In genomic region chr2:136005462-136006205, GRCh38 we compare ENCODE assay signal across 10 cellular contexts. TPM values are rescaled to one million over a fixed set of nuclear protein-coding genes. Genes with fewer than 3 reads are reported as not detected.
DNase-seq lines count a peak whose midpoint lies in the region; ATAC-seq and TF ChIP-seq lines count a peak whose summit lies in the region.
"Had no signal": no experiment of that assay in that cellular context is flagged by ENCODE, and none has a peak within 500 bp of the region (broad histone marks: within the 10 kb centered on the region; RNA-seq: fewer than 3 reads in every experiment).

No MANE protein-coding gene starts in this region.

- TF ChIP-seq CTCF in natural killer cell (IDR thresholded peaks at IDR 0.05) (no peak), stomach (IDR thresholded peaks at IDR 0.05) (no peak)

- no peak overlapping the region for H3K4me3 Mint-ChIP-seq in natural killer cell treated with Interleukin-12 subunit alpha and Interleukin-12 subunit beta and Interleukin-15 and Interleukin-18, amount 100 ng/mL, for 72 hours
- no peak overlapping the region for H3K4me3 Mint-ChIP-seq in natural killer cell
- H3K4me3 Mint-ChIP-seq in stimulated activated naive B cell treated with anti-CD40 and anti-IgM and Interleukin-4, amounts not matched to agents 10 μg/mL and 1 μg/mL and 100 μg/mL, for 72 hours, result no peak overlapping the region
- H3K4me3 Mint-ChIP-seq: activated naive CD4-positive, alpha-beta T cell treated with anti-CD3 and anti-CD28 coated beads, Interleukin-2, amount 10 ng/mL, durations not matched to agents 7 days and 5 days had no signal

- no peaks in the 10 kb centered on the region for H3K9me3 ChIP-seq in stomach

- intact Hi-C loops in natural killer cell (cut with micrococcal nuclease) (loop anchor here (5.0 to 10.0 kb wide), 3 partner anchors 51 to 369 kb away; no protein-coding TSS in a partner anchor), stomach (cut with DNase I; ENCODE audit: low total_unique reads) (no loop called here), left cardiac atrium (cut with DNase I) (no loop called here)

- TF ChIP-seq EP300 in stomach (IDR thresholded peaks at IDR 0.05), result no peak

- WGBS in stomach, 5 donors, result 62 to 77% (median 75%) methylated on average over 3 of the region's 3 CpGs

- peaks cover 0 to 5% of the 10 kb centered on the region in 2 donors for H3K27me3 Mint-ChIP-seq in natural killer cell treated with Interleukin-12 subunit alpha and Interleukin-12 subunit beta and Interleukin-15 and Interleukin-18, amount 100 ng/mL, for 72 hours
- H3K27me3 Mint-ChIP-seq in natural killer cell (ENCODE audit: low read depth in 2 of 2), result peaks cover 0 to 6% of the 10 kb centered on the region in 2 donors
- H3K27me3 Mint-ChIP-seq in stimulated activated naive B cell treated with anti-CD40 and anti-IgM and Interleukin-4, amounts not matched to agents 10 μg/mL and 1 μg/mL and 100 μg/mL, for 72 hours, result no peaks in the 10 kb centered on the region
- H3K27me3 Mint-ChIP-seq: activated naive CD4-positive, alpha-beta T cell treated with anti-CD3 and anti-CD28 coated beads, Interleukin-2, amount 10 ng/mL, durations not matched to agents 7 days and 5 days had no signal

- H3K36me3 Mint-ChIP-seq in natural killer cell treated with Interleukin-12 subunit alpha and Interleukin-12 subunit beta and Interleukin-15 and Interleukin-18, amount 100 ng/mL, for 72 hours, result peaks cover 6% of the 10 kb centered on the region
- H3K36me3 Mint-ChIP-seq in natural killer cell, result no peaks in the 10 kb centered on the region
- peaks cover 8 to 17% of the 10 kb centered on the region in 2 donors for H3K36me3 Mint-ChIP-seq in stimulated activated naive B cell treated with anti-CD40 and anti-IgM and Interleukin-4, amounts not matched to agents 10 μg/mL and 1 μg/mL and 100 μg/mL, for 72 hours

- no peak for TF ChIP-seq POLR2A in stomach (IDR thresholded peaks at IDR 0.05)

- no peaks in the 10 kb centered on the region for H3K36me3 ChIP-seq in stomach

- DNase-seq in natural killer cell treated with Interleukin-12 subunit alpha and Interleukin-12 subunit beta and Interleukin-15 and Interleukin-18, amount 100 ng/mL, for 72 hours (ENCODE audit: low spot score), result no peak
- DNase-seq in natural killer cell, result no peak
- DNase-seq in NCI-H82 treated with DMSO at 0.1 percent for 48 hours (lab: John Stamatoyannopoulos, UW; ENCODE audit: unreplicated experiment), result peak; percentile 75
- no peak for DNase-seq in stimulated activated naive B cell treated with anti-CD40 and anti-IgM and Interleukin-4, amounts not matched to agents 10 μg/mL and 1 μg/mL and 100 μg/mL, for 72 hours
- no peak for DNase-seq in middle frontal gyrus (ENCODE audit: extremely low spot score, low spot score)
- DNase-seq in stomach, result no peak
- DNase-seq in left cardiac atrium, result no peak
- DNase-seq: activated naive CD4-positive, alpha-beta T cell treated with anti-CD3 and anti-CD28 coated beads, Interleukin-2, amount 10 ng/mL, durations not matched to agents 7 days and 5 days; foreskin melanocyte had no signal

- no peaks in the 10 kb centered on the region for H3K27me3 ChIP-seq in stomach

- peak overlapping the region; percentile 47 to 85 for H3K27ac Mint-ChIP-seq in natural killer cell treated with Interleukin-12 subunit alpha and Interleukin-12 subunit beta and Interleukin-15 and Interleukin-18, amount 100 ng/mL, for 72 hours
- no peak overlapping the region for H3K27ac Mint-ChIP-seq in natural killer cell
- no peak overlapping the region for H3K27ac Mint-ChIP-seq in stimulated activated naive B cell treated with anti-CD40 and anti-IgM and Interleukin-4, amounts not matched to agents 10 μg/mL and 1 μg/mL and 100 μg/mL, for 72 hours
- H3K27ac Mint-ChIP-seq: activated naive CD4-positive, alpha-beta T cell treated with anti-CD3 and anti-CD28 coated beads, Interleukin-2, amount 10 ng/mL, durations not matched to agents 7 days and 5 days had no signal

- no peaks in the 10 kb centered on the region for H3K9me3 Mint-ChIP-seq in natural killer cell treated with Interleukin-12 subunit alpha and Interleukin-12 subunit beta and Interleukin-15 and Interleukin-18, amount 100 ng/mL, for 72 hours
- H3K9me3 Mint-ChIP-seq in natural killer cell, result no peaks in the 10 kb centered on the region
- peaks cover 0 to 2% of the 10 kb centered on the region in 2 donors for H3K9me3 Mint-ChIP-seq in stimulated activated naive B cell treated with anti-CD40 and anti-IgM and Interleukin-4, amounts not matched to agents 10 μg/mL and 1 μg/mL and 100 μg/mL, for 72 hours

- peak in 1 of 2 donors; percentile 38 for ATAC-seq in natural killer cell treated with Interleukin-12 subunit alpha and Interleukin-12 subunit beta and Interleukin-15 and Interleukin-18, amount 100 ng/mL, for 72 hours
- no peak for ATAC-seq in natural killer cell
- peak; percentile 74 for ATAC-seq in HG02840 (IDR thresholded peaks at IDR 0.05; ENCODE audit: low FRiP score, unreplicated experiment)
- ATAC-seq in stimulated activated naive B cell treated with anti-CD40 and anti-IgM and Interleukin-4, amounts not matched to agents 10 μg/mL and 1 μg/mL and 100 μg/mL, for 72 hours (replicated peaks), result peak; percentile 29 to 47
- ATAC-seq in left cardiac atrium, result no peak

- H3K27ac ChIP-seq in stomach, result no peak overlapping the region

- H3K4me1 ChIP-seq in stomach, result peaks cover 0 to 12% (median 0%) of the 10 kb centered on the region in 4 donors

- H3K4me1 Mint-ChIP-seq in natural killer cell treated with Interleukin-12 subunit alpha and Interleukin-12 subunit beta and Interleukin-15 and Interleukin-18, amount 100 ng/mL, for 72 hours (ENCODE audit: low read depth in 2 of 2), result peaks cover 18 to 40% of the 10 kb centered on the region in 2 donors
- H3K4me1 Mint-ChIP-seq in natural killer cell, result peaks cover 20 to 23% of the 10 kb centered on the region in 2 donors
- peaks cover 28 to 69% of the 10 kb centered on the region in 2 donors for H3K4me1 Mint-ChIP-seq in stimulated activated naive B cell treated with anti-CD40 and anti-IgM and Interleukin-4, amounts not matched to agents 10 μg/mL and 1 μg/mL and 100 μg/mL, for 72 hours

- no peak overlapping the region for H3K4me3 ChIP-seq in stomach

RNA-seq across cellular contexts. Expression of gene DARS1, which starts 20.2 kb away (rescaled TPM):
- total RNA-seq in natural killer cell treated with Interleukin-12 subunit alpha and Interleukin-12 subunit beta and Interleukin-15 and Interleukin-18, amount 100 ng/mL, for 72 hours, result 100 to 1,000 TPM; 113 to 116 TPM
- total RNA-seq in natural killer cell, result 10 to 100 TPM; 28.4 to 31.3 (median 30.3) TPM
- total RNA-seq in stomach, result 100 to 1,000 TPM in 3 of 5 donors, 10 to 100 TPM in 2; 39.1 to 244 (median 106) TPM
- polyA plus RNA-seq in stomach, result 10 to 100 TPM; 48.1 to 63.2 (median 60.9) TPM
- 10 to 100 TPM; 56.8 to 71.8 TPM for total RNA-seq in left cardiac atrium

Comparison
In these comparisons a context has a peak if more than half of its experiments do, and no peak if none do; other contexts are left out.
1. H3K27ac Mint-ChIP-seq: peak in natural killer cell treated with Interleukin-12 subunit alpha and Interleukin-12 subunit beta and Interleukin-15 and Interleukin-18, amount 100 ng/mL, for 72 hours (2 of 2); none in natural killer cell (0 of 2) and stimulated activated naive B cell treated with anti-CD40 and anti-IgM and Interleukin-4, amounts not matched to agents 10 μg/mL and 1 μg/mL and 100 μg/mL, for 72 hours (single experiment).
2. ATAC-seq: peak in HG02840 (single experiment) and stimulated activated naive B cell treated with anti-CD40 and anti-IgM and Interleukin-4, amounts not matched to agents 10 μg/mL and 1 μg/mL and 100 μg/mL, for 72 hours (2 of 2); none in natural killer cell (0 of 3) and left cardiac atrium (0 of 2).